Comparison of ENCODE assay signal across 12 cellular contexts in genomic region chr1:54772951-54773350, GRCh38. TPM values are rescaled to one million over a fixed set of nuclear protein-coding genes. Genes with fewer than 3 reads are reported as not detected.
"Had no signal": no experiment of that assay in that cellular context is flagged by ENCODE, and none has a peak within 500 bp of the region (broad histone marks: within the 10 kb centered on the region; RNA-seq: fewer than 3 reads in every experiment).

No MANE protein-coding gene starts in this region.

- DNase-seq: GM23248, GOT3, H7, H9, HCEC 1CT, HFFc6 had no signal

- H3K36me3 ChIP-seq: HAP-1 had no signal

- H3K4me2 ChIP-seq: GM23338 had no signal

- H2AFZ ChIP-seq: GM23248, GM23338 had no signal

- H3K9me3 Mint-ChIP-seq: GM23338, H9 had no signal

- H3K9me3 ChIP-seq: HAP-1 had no signal

- H3K27ac ChIP-seq: GM23248 had no signal

- H3K4me3 ChIP-seq: GM23248, GM23338, HAP-1 had no signal

- H3K4me3 Mint-ChIP-seq: GM23338, H9, HFFc6 had no signal

- H3K9ac ChIP-seq: GM23248 had no signal

- H3K27ac Mint-ChIP-seq: GM23338, H9, HFFc6 had no signal

- ATAC-seq: GM23338, HCT116 had no signal

- H3K4me1 ChIP-seq: HAP-1 had no signal

- FAIRE-seq: H1, H54 had no signal

RNA-seq across cellular contexts. Expression of gene TTC22, which starts 28.2 kb away (rescaled TPM):
- total RNA-seq: GM23248, H4, HFFc6 had no signal
- polyA plus RNA-seq: GM23248 had no signal
